In the genomic region with DNA sequence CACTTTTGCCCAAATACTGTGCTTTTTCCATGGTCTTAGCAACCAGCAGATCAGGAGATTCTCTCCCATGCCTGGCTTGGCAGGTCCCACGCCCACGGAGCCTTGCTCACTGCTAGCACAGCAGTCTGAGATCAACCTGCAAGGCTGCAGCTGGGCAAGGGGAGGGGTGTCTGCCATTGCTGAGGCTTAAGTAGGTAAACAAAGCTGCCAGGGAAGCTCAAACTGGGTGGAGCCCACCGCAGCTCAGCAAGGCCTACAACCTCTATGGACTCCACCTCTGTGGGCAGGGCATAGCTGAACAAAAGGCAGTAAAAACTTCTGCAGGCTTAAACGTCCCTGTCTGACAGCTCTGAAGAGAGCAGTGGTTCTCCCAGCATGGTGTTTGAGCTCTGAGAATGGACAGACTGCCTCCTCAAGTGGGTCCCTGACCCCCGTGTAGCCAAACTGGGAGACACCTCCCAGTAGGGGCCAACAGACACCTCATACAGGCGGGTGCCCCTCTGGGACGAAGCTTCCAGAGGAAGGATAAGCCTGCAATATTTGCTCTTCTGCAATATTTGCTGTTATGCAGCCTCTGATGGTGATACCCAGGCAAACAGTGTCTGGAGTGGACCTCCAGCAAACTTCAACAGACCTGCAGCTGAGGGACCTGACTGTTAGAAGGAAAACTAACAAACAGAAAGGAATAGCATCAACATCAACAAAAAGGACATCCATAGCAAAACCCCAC, we compare ENCODE assay signal across 1 cellular context.
TF ChIP-seq lines count a peak whose summit lies in the region.
"Not testable (repeated sequence)": the region's sequence is repeated elsewhere in the genome, so short reads cannot be mapped to it uniquely, and the experiment has no call there.

No MANE protein-coding gene starts in this region.

TF ChIP-seq in HepG2, 621 proteins besides CTCF, POLR2A, EP300 and RAD21 (continued from another document and continues in another):
- TF ChIP-seq, protein P1, sequence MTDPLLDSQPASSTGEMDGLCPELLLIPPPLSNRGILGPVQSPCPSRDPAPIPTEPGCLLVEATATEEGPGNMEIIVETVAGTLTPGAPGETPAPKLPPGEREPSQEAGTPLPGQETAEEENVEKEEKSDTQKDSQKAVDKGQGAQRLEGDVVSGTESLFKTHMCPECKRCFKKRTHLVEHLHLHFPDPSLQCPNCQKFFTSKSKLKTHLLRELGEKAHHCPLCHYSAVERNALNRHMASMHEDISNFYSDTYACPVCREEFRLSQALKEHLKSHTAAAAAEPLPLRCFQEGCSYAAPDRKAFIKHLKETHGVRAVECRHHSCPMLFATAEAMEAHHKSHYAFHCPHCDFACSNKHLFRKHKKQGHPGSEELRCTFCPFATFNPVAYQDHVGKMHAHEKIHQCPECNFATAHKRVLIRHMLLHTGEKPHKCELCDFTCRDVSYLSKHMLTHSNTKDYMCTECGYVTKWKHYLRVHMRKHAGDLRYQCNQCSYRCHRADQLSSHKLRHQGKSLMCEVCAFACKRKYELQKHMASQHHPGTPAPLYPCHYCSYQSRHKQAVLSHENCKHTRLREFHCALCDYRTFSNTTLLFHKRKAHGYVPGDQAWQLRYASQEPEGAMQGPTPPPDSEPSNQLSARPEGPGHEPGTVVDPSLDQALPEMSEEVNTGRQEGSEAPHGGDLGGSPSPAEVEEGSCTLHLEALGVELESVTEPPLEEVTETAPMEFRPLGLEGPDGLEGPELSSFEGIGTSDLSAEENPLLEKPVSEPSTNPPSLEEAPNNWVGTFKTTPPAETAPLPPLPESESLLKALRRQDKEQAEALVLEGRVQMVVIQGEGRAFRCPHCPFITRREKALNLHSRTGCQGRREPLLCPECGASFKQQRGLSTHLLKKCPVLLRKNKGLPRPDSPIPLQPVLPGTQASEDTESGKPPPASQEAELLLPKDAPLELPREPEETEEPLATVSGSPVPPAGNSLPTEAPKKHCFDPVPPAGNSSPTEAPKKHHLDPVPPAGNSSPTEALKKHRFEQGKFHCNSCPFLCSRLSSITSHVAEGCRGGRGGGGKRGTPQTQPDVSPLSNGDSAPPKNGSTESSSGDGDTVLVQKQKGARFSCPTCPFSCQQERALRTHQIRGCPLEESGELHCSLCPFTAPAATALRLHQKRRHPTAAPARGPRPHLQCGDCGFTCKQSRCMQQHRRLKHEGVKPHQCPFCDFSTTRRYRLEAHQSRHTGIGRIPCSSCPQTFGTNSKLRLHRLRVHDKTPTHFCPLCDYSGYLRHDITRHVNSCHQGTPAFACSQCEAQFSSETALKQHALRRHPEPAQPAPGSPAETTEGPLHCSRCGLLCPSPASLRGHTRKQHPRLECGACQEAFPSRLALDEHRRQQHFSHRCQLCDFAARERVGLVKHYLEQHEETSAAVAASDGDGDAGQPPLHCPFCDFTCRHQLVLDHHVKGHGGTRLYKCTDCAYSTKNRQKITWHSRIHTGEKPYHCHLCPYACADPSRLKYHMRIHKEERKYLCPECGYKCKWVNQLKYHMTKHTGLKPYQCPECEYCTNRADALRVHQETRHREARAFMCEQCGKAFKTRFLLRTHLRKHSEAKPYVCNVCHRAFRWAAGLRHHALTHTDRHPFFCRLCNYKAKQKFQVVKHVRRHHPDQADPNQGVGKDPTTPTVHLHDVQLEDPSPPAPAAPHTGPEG (CRISPR knock-in tag; IDR thresholded peaks at IDR 0.05) = 0 out of 2 replicates have a peak, but pooled peaks have one; percentile 24
- TF ChIP-seq PATZ1 (CRISPR knock-in tag; IDR thresholded peaks at IDR 0.05) = peak; percentile 40; the same call in 1 of the 2 replicates
- TF ChIP-seq, protein P2, sequence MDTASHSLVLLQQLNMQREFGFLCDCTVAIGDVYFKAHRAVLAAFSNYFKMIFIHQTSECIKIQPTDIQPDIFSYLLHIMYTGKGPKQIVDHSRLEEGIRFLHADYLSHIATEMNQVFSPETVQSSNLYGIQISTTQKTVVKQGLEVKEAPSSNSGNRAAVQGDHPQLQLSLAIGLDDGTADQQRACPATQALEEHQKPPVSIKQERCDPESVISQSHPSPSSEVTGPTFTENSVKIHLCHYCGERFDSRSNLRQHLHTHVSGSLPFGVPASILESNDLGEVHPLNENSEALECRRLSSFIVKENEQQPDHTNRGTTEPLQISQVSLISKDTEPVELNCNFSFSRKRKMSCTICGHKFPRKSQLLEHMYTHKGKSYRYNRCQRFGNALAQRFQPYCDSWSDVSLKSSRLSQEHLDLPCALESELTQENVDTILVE (CRISPR knock-in tag; IDR thresholded peaks at IDR 0.05) = 0 out of 2 replicates have a peak, but pooled peaks have one; percentile 56
- TF ChIP-seq GATAD2A (CRISPR knock-in tag; IDR thresholded peaks at IDR 0.05) = peak; percentile 72
- peak; percentile 27; the same call in 1 of the 2 replicates for TF ChIP-seq ZNF788 (CRISPR knock-in tag; IDR thresholded peaks at IDR 0.05; ENCODE audit: borderline replicate concordance)
- peak; percentile 39; the same call in 1 of the 2 replicates for TF ChIP-seq TBX2 (CRISPR knock-in tag; IDR thresholded peaks at IDR 0.05; ENCODE audit: borderline replicate concordance)
- 0 out of 2 replicates have a peak, but pooled peaks have one; percentile 43 for TF ChIP-seq PHF21A (CRISPR knock-in tag; IDR thresholded peaks at IDR 0.05)
- TF ChIP-seq BCL6 (CRISPR knock-in tag; IDR thresholded peaks at IDR 0.05) = peak; percentile 86
- peak; percentile 45; the same call in 1 of the 2 replicates for TF ChIP-seq ZGPAT (CRISPR knock-in tag; IDR thresholded peaks at IDR 0.05)
- TF ChIP-seq RXRB (CRISPR knock-in tag; IDR thresholded peaks at IDR 0.05; ENCODE audit: borderline replicate concordance) = peak; percentile 40; the same call in 1 of the 2 replicates
- 0 out of 2 replicates have a peak, but pooled peaks have one; percentile 46 for TF ChIP-seq ZNF350 (CRISPR knock-in tag; IDR thresholded peaks at IDR 0.05; ENCODE audit: borderline replicate concordance, low read depth)
- TF ChIP-seq ZNF619 (CRISPR knock-in tag; IDR thresholded peaks at IDR 0.05) = 0 out of 2 replicates have a peak, but pooled peaks have one; percentile 34
- 0 out of 2 replicates have a peak, but pooled peaks have one; percentile 23 for TF ChIP-seq MED1 (CRISPR knock-in tag; IDR thresholded peaks at IDR 0.05)
- 0 out of 2 replicates have a peak, but pooled peaks have one; percentile 19 for TF ChIP-seq TBX3 (IDR thresholded peaks at IDR 0.05; ENCODE audit: borderline replicate concordance)
- 0 out of 2 replicates have a peak, but pooled peaks have one; percentile 10 for TF ChIP-seq ZNF644 (CRISPR knock-in tag; IDR thresholded peaks at IDR 0.05; ENCODE audit: low read depth)
- peak; percentile 30; the same call in 1 of the 2 replicates for TF ChIP-seq FOSL2 (CRISPR knock-in tag; IDR thresholded peaks at IDR 0.05)
- TF ChIP-seq, protein P3, sequence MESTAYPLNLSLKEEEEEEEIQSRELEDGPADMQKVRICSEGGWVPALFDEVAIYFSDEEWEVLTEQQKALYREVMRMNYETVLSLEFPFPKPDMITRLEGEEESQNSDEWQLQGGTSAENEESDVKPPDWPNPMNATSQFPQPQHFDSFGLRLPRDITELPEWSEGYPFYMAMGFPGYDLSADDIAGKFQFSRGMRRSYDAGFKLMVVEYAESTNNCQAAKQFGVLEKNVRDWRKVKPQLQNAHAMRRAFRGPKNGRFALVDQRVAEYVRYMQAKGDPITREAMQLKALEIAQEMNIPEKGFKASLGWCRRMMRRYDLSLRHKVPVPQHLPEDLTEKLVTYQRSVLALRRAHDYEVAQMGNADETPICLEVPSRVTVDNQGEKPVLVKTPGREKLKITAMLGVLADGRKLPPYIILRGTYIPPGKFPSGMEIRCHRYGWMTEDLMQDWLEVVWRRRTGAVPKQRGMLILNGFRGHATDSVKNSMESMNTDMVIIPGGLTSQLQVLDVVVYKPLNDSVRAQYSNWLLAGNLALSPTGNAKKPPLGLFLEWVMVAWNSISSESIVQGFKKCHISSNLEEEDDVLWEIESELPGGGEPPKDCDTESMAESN (CRISPR knock-in tag; conservative IDR thresholded peaks at IDR 0.05) = 0 out of 2 replicates have a peak, but pooled peaks have one; percentile 44
- TF ChIP-seq HNF4A (CRISPR knock-in tag; IDR thresholded peaks at IDR 0.05) = 0 out of 2 replicates have a peak, but pooled peaks have one; percentile 30
- TF ChIP-seq NCOA2 (CRISPR knock-in tag; IDR thresholded peaks at IDR 0.05) = peak; percentile 48; the same call in 1 of the 2 replicates
- not testable (repeated sequence) for TF ChIP-seq HNF1A (IDR thresholded peaks at IDR 0.05; ENCODE audit: low read depth); FOXA1 (IDR thresholded peaks at IDR 0.05)
- peak; percentile 35; the same call in 1 of the 2 replicates for TF ChIP-seq HNF1A (CRISPR knock-in tag; IDR thresholded peaks at IDR 0.05; ENCODE audit: borderline replicate concordance)
- peak; percentile 95 for TF ChIP-seq PITX1 (CRISPR knock-in tag; IDR thresholded peaks at IDR 0.05)
- TF ChIP-seq MED8 (CRISPR knock-in tag; IDR thresholded peaks at IDR 0.05; ENCODE audit: insufficient replicate concordance) = peak; percentile 26
- peak; percentile 41; the same call in 1 of the 2 replicates for TF ChIP-seq THAP9 (CRISPR knock-in tag; IDR thresholded peaks at IDR 0.05; ENCODE audit: borderline replicate concordance)
- peak; percentile 82 for TF ChIP-seq FOXA1 (CRISPR knock-in tag; IDR thresholded peaks at IDR 0.05)
- peak; percentile 39 for TF ChIP-seq HOXA3 (CRISPR knock-in tag; IDR thresholded peaks at IDR 0.05)
